In genomic region chr2:191977754-191978153, GRCh38 we compare ENCODE assay signal across 17 cellular contexts.
A peak's percentile ranks its signal among the peaks of the same experiment; 100 is the strongest.
DNase-seq lines count a peak whose midpoint lies in the region; ATAC-seq, FAIRE-seq and TF ChIP-seq lines count a peak whose summit lies in the region.
"Had no signal": no experiment of that assay in that cellular context is flagged by ENCODE, and none has a peak within 500 bp of the region (broad histone marks: within the 10 kb centered on the region; RNA-seq: fewer than 3 reads in every experiment).

No MANE protein-coding gene starts in this region.

- intact Hi-C loops in K562 (cut with micrococcal nuclease) = no loop called here
- intact Hi-C loops in uterus (cut with DNase I; ENCODE audit: low total_unique reads) = no loop called here

- peak overlapping the region; percentile 77; the same call in 1 of the 2 replicates for H3K27ac Mint-ChIP-seq in GM23338
- H3K27ac Mint-ChIP-seq: CD8-positive, alpha-beta T cell had no signal

- in situ Hi-C loops in K562 (cut with MboI) = no loop called here

- H3K9me1 ChIP-seq in K562 (ENCODE audit: control insufficient read depth, insufficient read depth, low read length) = no peaks in the 10 kb centered on the region

- H3K27me3 Mint-ChIP-seq in GM23338 (ENCODE audit: insufficient read depth, low read depth, poor library complexity) = no peaks in the 10 kb centered on the region

- H3K79me2 ChIP-seq in GM23338 (replicated peaks; ENCODE audit: insufficient read depth) (no peaks in the 10 kb centered on the region), K562 (ENCODE audit: control insufficient read depth, insufficient read depth, low read length) (no peaks in the 10 kb centered on the region)

- H3K36me3 ChIP-seq in GM23338 (ENCODE audit: insufficient read depth) (no peaks in the 10 kb centered on the region), K562 (ENCODE audit: control insufficient read depth, insufficient read depth, low read length) (no peaks in the 10 kb centered on the region), uterus (no peaks in the 10 kb centered on the region)
- H3K36me3 ChIP-seq: BLaER1 treated with 17β-estradiol and CSF1 and Interleukin-3, amounts not matched to agents 10 nM and 100 nM; Peyer's patch had no signal

- H3K4me1 Mint-ChIP-seq in GM23338 = peaks cover 34% of the 10 kb centered on the region

- H3K27ac ChIP-seq in A549 (no peak overlapping the region), GM23338 (ENCODE audit: low read depth) (no peak overlapping the region), K562 (ENCODE audit: extremely low read depth, low read depth, low read length) (no peak overlapping the region), uterus (no peak overlapping the region)
- H3K27ac ChIP-seq: BLaER1 treated with 17β-estradiol and CSF1 and Interleukin-3, amounts not matched to agents 10 nM and 100 nM; Peyer's patch had no signal

- TF ChIP-seq POLR2A in A549 (IDR thresholded peaks at IDR 0.05; ENCODE audit: low read length) (no peak), K562 (conservative IDR thresholded peaks at IDR 0.05) (no peak), uterus (IDR thresholded peaks at IDR 0.05) (no peak)

- H3K4me1 ChIP-seq in A549 = no peaks in the 10 kb centered on the region
- H3K4me1 ChIP-seq in GM23338 (ENCODE audit: insufficient read depth) = peaks cover 35% of the 10 kb centered on the region
- H3K4me1 ChIP-seq in K562 (replicated peaks in 1 of 2; ENCODE audit: control insufficient read depth in 2 of 2, insufficient read depth in 2 of 2, low read length in 2 of 2) = no peaks in the 10 kb centered on the region; a peak in 1 of 5 replicates
- H3K4me1 ChIP-seq in uterus = no peaks in the 10 kb centered on the region
- H3K4me1 ChIP-seq: BLaER1 treated with 17β-estradiol and CSF1 and Interleukin-3, amounts not matched to agents 10 nM and 100 nM; Peyer's patch had no signal

- POLR2A ChIA-PET in A549 (lab: Yijun Ruan, JAX) = no interaction called here
- POLR2A ChIA-PET in K562 (lab: Yijun Ruan, JAX) = no interaction called here

- no peaks in the 10 kb centered on the region for H3K9me3 ChIP-seq in A549
- H3K9me3 ChIP-seq in K562 (replicated peaks; ENCODE audit: control insufficient read depth, insufficient read depth, low read depth, low read length) = no peaks in the 10 kb centered on the region
- no peaks in the 10 kb centered on the region for H3K9me3 ChIP-seq in uterus
- H3K9me3 ChIP-seq: BLaER1 treated with 17β-estradiol and CSF1 and Interleukin-3, amounts not matched to agents 10 nM and 100 nM; Peyer's patch had no signal

- no peak for DNase-seq in A549 (ENCODE audit: low read depth in 1 of 2, low spot score in 1 of 2)
- DNase-seq in GM23338 (ENCODE audit: low spot score) = no peak
- no peak for DNase-seq in K562 (ENCODE audit: extremely low read depth in 1 of 4, low spot score in 3 of 4)
- peak; percentile 63 for DNase-seq in fibroblast of the aortic adventitia (ENCODE audit: low read depth)
- DNase-seq in Ammon's horn (ENCODE audit: low spot score) = no peak
- no peak for DNase-seq in A172 (ENCODE audit: low spot score)
- DNase-seq in SHP77 treated with DMSO at 0.1 percent for 48 hours (lab: John Stamatoyannopoulos, UW) = no peak
- DNase-seq in uterus = no peak
- DNase-seq: 8988T; Calu3; CD8-positive, alpha-beta T cell; KBM-7; NCI-H1105; NCI-H1694 treated with DMSO at 0.1 percent for 48 hours; NK-92 treated with Interleukin-12 subunit alpha and Interleukin-12 subunit beta, amount 100 ng/mL, for 24 hours; Peyer's patch had no signal

- H3K9ac ChIP-seq in K562 (ENCODE audit: insufficient read depth in 1 of 2, low read depth in 2 of 2, low read length in 2 of 2) = no peak overlapping the region
- H3K9ac ChIP-seq: BLaER1 treated with 17β-estradiol and CSF1 and Interleukin-3, amounts not matched to agents 10 nM and 100 nM had no signal

- no peaks in the 10 kb centered on the region for H3K9me3 Mint-ChIP-seq in GM23338
- H3K9me3 Mint-ChIP-seq: CD8-positive, alpha-beta T cell had no signal

- no peak for ATAC-seq in A549
- no peak for ATAC-seq in GM23338
- ATAC-seq in K562 = no peak
- ATAC-seq: CD8-positive, alpha-beta T cell had no signal

- H3K4me3 ChIP-seq in A549 (no peak overlapping the region), GM23338 (no peak overlapping the region), K562 (no peak overlapping the region), fibroblast of the aortic adventitia (ENCODE audit: low read depth, low read length) (no peak overlapping the region), uterus (no peak overlapping the region)
- H3K4me3 ChIP-seq: BLaER1 treated with 17β-estradiol and CSF1 and Interleukin-3, amounts not matched to agents 10 nM and 100 nM; Peyer's patch had no signal

- no peak overlapping the region for H3K4me3 Mint-ChIP-seq in GM23338
- H3K4me3 Mint-ChIP-seq: CD8-positive, alpha-beta T cell had no signal

- H4K20me1 ChIP-seq in GM23338 (replicated peaks; ENCODE audit: insufficient read depth) (no peaks in the 10 kb centered on the region), K562 (replicated peaks; ENCODE audit: control insufficient read depth, insufficient read depth, low read length) (no peaks in the 10 kb centered on the region)
- H4K20me1 ChIP-seq: BLaER1 treated with 17β-estradiol and CSF1 and Interleukin-3, amounts not matched to agents 10 nM and 100 nM had no signal

- TF ChIP-seq EP300 in A549 (IDR thresholded peaks at IDR 0.05) = no peak
- TF ChIP-seq EP300 in K562 (IDR thresholded peaks at IDR 0.05; ENCODE audit: low read length) = no peak

- H3F3A ChIP-seq in GM23338 (replicated peaks; ENCODE audit: low read depth) = no peaks in the 10 kb centered on the region

- WGBS in A549 (ENCODE audit: missing lambda C conversion rate) = 91% methylated on average over 1 of the region's 1 CpG
- 50% methylated on average over 1 of the region's 1 CpG for WGBS in K562 (ENCODE audit: insufficient coverage, low coverage, missing lambda C conversion rate)

- H3K27me3 ChIP-seq in GM23338 (ENCODE audit: insufficient read depth) = no peaks in the 10 kb centered on the region
- H3K27me3 ChIP-seq in K562 (ENCODE audit: control insufficient read depth in 2 of 2, insufficient read depth in 2 of 2, low read length in 2 of 2) = no peaks in the 10 kb centered on the region
- no peaks in the 10 kb centered on the region for H3K27me3 ChIP-seq in uterus
- H3K27me3 ChIP-seq: BLaER1 treated with 17β-estradiol and CSF1 and Interleukin-3, amounts not matched to agents 10 nM and 100 nM; Peyer's patch had no signal

- CTCF ChIA-PET in A549 (lab: Yijun Ruan, JAX) (interaction anchor here (0.8 to 1.1 kb wide), 2 partner anchors 10 to 166 kb away, joined by 4 read pairs; no protein-coding TSS in a partner anchor), K562 (lab: Yijun Ruan, JAX; ENCODE audit: low intra/inter-chr PET ratio) (interaction anchor here (0.6 kb wide), 1 partner anchor 218 kb away, joined by 3 read pairs; no protein-coding TSS in a partner anchor)

- H3K36me3 Mint-ChIP-seq in GM23338 (ENCODE audit: low read depth) = no peaks in the 10 kb centered on the region; the same call in 2 of the 3 replicates
- H3K36me3 Mint-ChIP-seq: CD8-positive, alpha-beta T cell had no signal

- TF ChIP-seq CTCF in A549 (IDR thresholded peaks at IDR 0.05) = no peak
- no peak for TF ChIP-seq CTCF in GM23338 (conservative IDR thresholded peaks at IDR 0.05; ENCODE audit: low read depth in 2 of 2)
- TF ChIP-seq CTCF in K562 (IDR thresholded peaks at IDR 0.05 in 2 of 3, conservative IDR thresholded peaks at IDR 0.05 in 1 of 3; ENCODE audit: insufficient read depth in 2 of 3, low read depth in 1 of 3, low read length in 3 of 3) = no peak
- no peak for TF ChIP-seq CTCF in fibroblast of the aortic adventitia (IDR thresholded peaks at IDR 0.05; ENCODE audit: insufficient read depth, low read length)
- TF ChIP-seq CTCF in uterus (IDR thresholded peaks at IDR 0.05) = no peak

- FAIRE-seq in A549 (lab: Jason Lieb, UNC) = no peak
- no peak for FAIRE-seq in K562 (lab: Jason Lieb, UNC)

- TF ChIP-seq RAD21 in A549 (conservative IDR thresholded peaks at IDR 0.05 in 1 of 2, IDR thresholded peaks at IDR 0.05 in 1 of 2) = no peak
- no peak for TF ChIP-seq RAD21 in K562 (CRISPR knock-in tag; conservative IDR thresholded peaks at IDR 0.05 in 1 of 2, IDR thresholded peaks at IDR 0.05 in 1 of 2)

- H2AFZ ChIP-seq in GM23338 = no peak overlapping the region
- H2AFZ ChIP-seq in K562 (ENCODE audit: low read depth, low read length) = no peak overlapping the region

- H3K9me2 ChIP-seq in GM23338 (ENCODE audit: insufficient read depth) = no peaks in the 10 kb centered on the region

- H3K4me2 ChIP-seq in A549 (no peak overlapping the region), GM23338 (no peak overlapping the region), K562 (ENCODE audit: insufficient read depth, low read length) (no peak overlapping the region)
- H3K4me2 ChIP-seq: BLaER1 treated with 17β-estradiol and CSF1 and Interleukin-3, amounts not matched to agents 10 nM and 100 nM had no signal

- BruUV-seq in K562 (replicated peaks; lab: Mats Ljungman, UMichigan) = no TSS peak

TF ChIP-seq in A549, 52 proteins besides CTCF, POLR2A, EP300 and RAD21 (continues in another document):
- no peak for TF ChIP-seq RCOR1 (IDR thresholded peaks at IDR 0.05; ENCODE audit: low read depth, low read length)
- TF ChIP-seq MAFK (IDR thresholded peaks at IDR 0.05; ENCODE audit: partially characterized antibody) = peak; percentile 50

TF ChIP-seq in GM23338, 12 proteins besides CTCF, POLR2A, EP300 and RAD21 (continues in another document):
- TF ChIP-seq STAT1 (IDR thresholded peaks at IDR 0.05; ENCODE audit: unreplicated experiment) = no peak
- no peak for TF ChIP-seq CREB1 (CRISPR knock-in tag; IDR thresholded peaks at IDR 0.05; ENCODE audit: low read depth)
- no peak for TF ChIP-seq ZNF331 (CRISPR knock-in tag; IDR thresholded peaks at IDR 0.05; ENCODE audit: low read depth)
- TF ChIP-seq JUNB (IDR thresholded peaks at IDR 0.05; ENCODE audit: unreplicated experiment) = no peak
- TF ChIP-seq ZNF114 (CRISPR knock-in tag; IDR thresholded peaks at IDR 0.05) = no peak
- no peak for TF ChIP-seq EZH2 (IDR thresholded peaks at IDR 0.05; ENCODE audit: low read depth, unreplicated experiment)
- TF ChIP-seq NANOG (IDR thresholded peaks at IDR 0.05; ENCODE audit: borderline replicate concordance) = no peak

TF ChIP-seq in K562, 482 proteins besides CTCF, POLR2A, EP300 and RAD21 (continues in another document):
- TF ChIP-seq ZBTB9 (CRISPR knock-in tag; IDR thresholded peaks at IDR 0.05) (no peak), ZNF143 (CRISPR knock-in tag; IDR thresholded peaks at IDR 0.05) (no peak)

Comparison
In these comparisons a context has a peak if more than half of its experiments do, and no peak if none do; other contexts are left out.
1. Of the 35 proteins assayed by ChIP-seq in both K562 and A549: peak only in K562: none; only in A549: MAFK; in both: none; in neither: 34.